10 cellular contexts compared by ENCODE assay signal in the genomic region with DNA sequence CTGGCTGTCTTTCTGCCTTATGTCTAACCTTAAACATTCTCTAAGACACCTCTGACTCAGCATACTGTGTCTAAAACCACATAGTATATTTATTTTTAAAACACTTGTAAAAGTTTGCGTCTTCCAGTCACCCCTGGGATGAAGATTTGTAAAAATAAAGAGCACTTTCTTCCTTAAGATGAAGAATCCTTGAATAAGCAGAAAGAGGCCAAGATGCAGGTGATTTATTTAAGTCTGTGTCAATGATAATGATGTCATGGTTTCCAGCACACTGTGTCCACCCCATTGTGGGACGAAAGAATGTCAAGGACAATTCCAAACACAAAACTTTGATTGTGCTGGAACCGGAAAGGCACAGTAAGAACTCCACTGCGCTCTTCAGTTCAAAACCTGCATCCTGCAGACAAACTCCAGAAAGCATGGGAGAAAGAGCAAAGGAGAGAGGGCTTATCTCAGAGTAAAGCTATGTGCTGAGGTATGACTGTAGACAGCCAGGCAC.
DNase-seq lines count a peak whose midpoint lies in the region; ATAC-seq and TF ChIP-seq lines count a peak whose summit lies in the region.
"Had no signal": no experiment of that assay in that cellular context is flagged by ENCODE, and none has a peak within 500 bp of the region (broad histone marks: within the 10 kb centered on the region; RNA-seq: fewer than 3 reads in every experiment).

No MANE protein-coding gene starts in this region.

- H3K36me3 Mint-ChIP-seq in dendritic cell treated with granulocyte-macrophage colony-stimulating factor and Interleukin-4, amounts not matched to agents 40 ng/mL and 50 ng/mL, for 4 days (ENCODE audit: low read depth), result peaks cover 41% of the 10 kb centered on the region

- peaks cover 41% of the 10 kb centered on the region for H3K4me1 Mint-ChIP-seq in dendritic cell treated with granulocyte-macrophage colony-stimulating factor and Interleukin-4, amounts not matched to agents 40 ng/mL and 50 ng/mL, for 4 days (ENCODE audit: low read depth)

- H3K9me2 ChIP-seq in Loucy (replicated peaks; ENCODE audit: low read depth, low read length), result no peaks in the 10 kb centered on the region

- 22 to 28% methylated on average over 4 of the region's 4 CpGs for WGBS in thyroid gland, 2 donors

- H3K4me3 ChIP-seq in Loucy (ENCODE audit: low read length, poor library complexity, severe bottlenecking) (no peak overlapping the region), thyroid gland (replicated peaks in 1 of 3) (no peak overlapping the region)
- H3K4me3 ChIP-seq: MG63 had no signal

- H3K27ac ChIP-seq in thyroid gland, result peak overlapping the region in 1 of 3 donors; percentile 7

- H3K4me3 Mint-ChIP-seq in dendritic cell treated with granulocyte-macrophage colony-stimulating factor and Interleukin-4, amounts not matched to agents 40 ng/mL and 50 ng/mL, for 4 days, result peak overlapping the region; percentile 39

- TF ChIP-seq POLR2A in thyroid gland (IDR thresholded peaks at IDR 0.05), result no peak

- no peak overlapping the region for H2AFZ ChIP-seq in Loucy (ENCODE audit: low read length)

- ATAC-seq in HG03097 (IDR thresholded peaks at IDR 0.05; ENCODE audit: low FRiP score, unreplicated experiment) (no peak), GM21528 (IDR thresholded peaks at IDR 0.05; ENCODE audit: low FRiP score, unreplicated experiment) (no peak)

- H3K27ac Mint-ChIP-seq in dendritic cell treated with granulocyte-macrophage colony-stimulating factor and Interleukin-4, amounts not matched to agents 40 ng/mL and 50 ng/mL, for 4 days, result peak overlapping the region; percentile 90

- intact Hi-C loops in dendritic cell treated with granulocyte-macrophage colony-stimulating factor and Interleukin-4, amounts not matched to agents 40 ng/mL and 50 ng/mL, for 4 days (cut with micrococcal nuclease), result no loop called here
- intact Hi-C loops in thyroid gland (cut with DNase I), result no loop called here

- TF ChIP-seq CTCF in Loucy (conservative IDR thresholded peaks at IDR 0.05; ENCODE audit: low read length) (no peak), thyroid gland (IDR thresholded peaks at IDR 0.05) (no peak)

- H3K27me3 ChIP-seq in Loucy (ENCODE audit: insufficient read depth, low read length, poor library complexity, severe bottlenecking), result no peaks in the 10 kb centered on the region
- H3K27me3 ChIP-seq in thyroid gland, result no peaks in the 10 kb centered on the region
- H3K27me3 ChIP-seq: MG63 had no signal

- peaks cover 9% of the 10 kb centered on the region; the same call in 1 of the 2 replicates for H3K79me2 ChIP-seq in Loucy (ENCODE audit: insufficient read depth, low read length)

- peak overlapping the region; percentile 1 for H3K4me2 ChIP-seq in Loucy (ENCODE audit: low read depth, low read length, poor library complexity, severe bottlenecking)

- H3K9me3 ChIP-seq in Loucy (ENCODE audit: insufficient read depth, low read depth, low read length) (no peaks in the 10 kb centered on the region), thyroid gland (no peaks in the 10 kb centered on the region)
- H3K9me3 ChIP-seq: MG63 had no signal

- DNase-seq in lung microvascular endothelial cell (ENCODE audit: low read depth in 2 of 2) (peak; percentile 15 to 91), thyroid gland (peak; percentile 22 to 34), NCI-H1092 (lab: John Stamatoyannopoulos, UW) (no peak), NCI-H82 (lab: John Stamatoyannopoulos, UW) (no peak)
- DNase-seq: activated gamma-delta T cell, MG63 had no signal

- no peaks in the 10 kb centered on the region for H4K20me1 ChIP-seq in Loucy (ENCODE audit: insufficient read depth, low read length, poor library complexity, severe bottlenecking)

- no peaks in the 10 kb centered on the region for H3K27me3 Mint-ChIP-seq in dendritic cell treated with granulocyte-macrophage colony-stimulating factor and Interleukin-4, amounts not matched to agents 40 ng/mL and 50 ng/mL, for 4 days

- no peak overlapping the region for H3K9ac ChIP-seq in Loucy (ENCODE audit: low read depth, low read length, poor library complexity, severe bottlenecking)

- H3F3A ChIP-seq in Loucy (ENCODE audit: low read depth), result peaks cover 3% of the 10 kb centered on the region; the same call in 1 of the 2 replicates

- H3K9me3 Mint-ChIP-seq in dendritic cell treated with granulocyte-macrophage colony-stimulating factor and Interleukin-4, amounts not matched to agents 40 ng/mL and 50 ng/mL, for 4 days, result no peaks in the 10 kb centered on the region

- peaks cover 33% of the 10 kb centered on the region; the same call in 1 of the 2 replicates for H3K36me3 ChIP-seq in Loucy (ENCODE audit: insufficient read depth, low read length)
- no peaks in the 10 kb centered on the region for H3K36me3 ChIP-seq in thyroid gland

- no peaks in the 10 kb centered on the region for H3K4me1 ChIP-seq in Loucy (ENCODE audit: insufficient read depth, low read length, poor library complexity, severe bottlenecking)
- peaks cover 0 to 21% of the 10 kb centered on the region in 2 donors for H3K4me1 ChIP-seq in thyroid gland

Comparison
In these comparisons a context has a peak if more than half of its experiments do, and no peak if none do; other contexts are left out.
1. DNase-seq: peak in lung microvascular endothelial cell (2 of 2) and thyroid gland (2 of 2); none in NCI-H1092 (single experiment) and NCI-H82 (single experiment).